16 cellular contexts compared by ENCODE assay signal in genomic region chr20:37943033-37943432, GRCh38. TPM values are rescaled to one million over a fixed set of nuclear protein-coding genes. Genes with fewer than 3 reads are reported as not detected.
DNase-seq lines count a peak whose midpoint lies in the region; ATAC-seq and TF ChIP-seq lines count a peak whose summit lies in the region.
"Had no signal": no experiment of that assay in that cellular context is flagged by ENCODE, and none has a peak within 500 bp of the region (broad histone marks: within the 10 kb centered on the region; RNA-seq: fewer than 3 reads in every experiment).

No MANE protein-coding gene starts in this region.

- no peaks in the 10 kb centered on the region for H3F3A ChIP-seq in GM23338 (replicated peaks; ENCODE audit: low read depth)

- ATAC-seq in left ventricle myocardium superior (no peak), omental fat pad (ENCODE audit: low FRiP score) (no peak), GM23338 (no peak)

- no peaks in the 10 kb centered on the region for H3K9me2 ChIP-seq in GM23338 (ENCODE audit: insufficient read depth)

- H3K36me3 ChIP-seq in GM23338 (ENCODE audit: insufficient read depth) = no peaks in the 10 kb centered on the region
- H3K36me3 ChIP-seq: MG63 had no signal

- peaks cover 5% of the 10 kb centered on the region; the same call in 1 of the 2 replicates for H3K4me1 ChIP-seq in GM23338 (ENCODE audit: insufficient read depth)

- no peak for TF ChIP-seq CTCF in omental fat pad (IDR thresholded peaks at IDR 0.05)
- TF ChIP-seq CTCF in GM23338 (conservative IDR thresholded peaks at IDR 0.05; ENCODE audit: low read depth in 2 of 2) = no peak

- H3K27ac ChIP-seq in GM23338 (ENCODE audit: low read depth) = no peak overlapping the region
- H3K27ac ChIP-seq: A549, KMS-11 had no signal

- no peaks in the 10 kb centered on the region for H3K36me3 Mint-ChIP-seq in GM23338 (ENCODE audit: low read depth)

- H3K4me2 ChIP-seq in GM23338 = no peak overlapping the region
- H3K4me2 ChIP-seq: A549, KMS-11 had no signal

- H3K9me3 Mint-ChIP-seq in GM23338 = peaks cover 10% of the 10 kb centered on the region

- H4K20me1 ChIP-seq in GM23338 (replicated peaks; ENCODE audit: insufficient read depth) = no peaks in the 10 kb centered on the region

- peak; percentile 53 for DNase-seq in cardiac septum (ENCODE audit: low spot score)
- DNase-seq in left ventricle myocardium superior = no peak
- peak; percentile 8 for DNase-seq in activated CD8-positive, alpha-beta memory T cell treated with anti-CD3 and anti-CD28 coated beads, Interleukin-2, amount 50 U/mL, for 48 hours
- peak; percentile 16 for DNase-seq in mesenteric fat pad (ENCODE audit: low spot score)
- DNase-seq in omental fat pad (ENCODE audit: low spot score) = no peak
- DNase-seq in nucleus accumbens (lab: John Stamatoyannopoulos, UW) = no peak
- DNase-seq in GM23338 (ENCODE audit: low spot score) = no peak
- DNase-seq in SKM-1 treated with dmso at 0.1 percent for 144 hours (lab: John Stamatoyannopoulos, UW; ENCODE audit: unreplicated experiment) = no peak
- DNase-seq: C1 segment of cervical spinal cord, GF-D8, MG63, NCI-H1092, NCI-H510A treated with DMSO at 0.1 percent for 48 hours, SHP77 treated with DMSO at 0.1 percent for 48 hours had no signal

- intact Hi-C loops in cardiac septum (cut with DNase I) = no loop called here
- intact Hi-C loops in left ventricle myocardium superior (cut with micrococcal nuclease) = no loop called here

- no peak overlapping the region for H3K4me3 Mint-ChIP-seq in GM23338

- no peak overlapping the region for H3K4me3 ChIP-seq in GM23338
- H3K4me3 ChIP-seq: A549, MG63 had no signal

- no peaks in the 10 kb centered on the region for H3K79me2 ChIP-seq in GM23338 (replicated peaks; ENCODE audit: insufficient read depth)

- H2AFZ ChIP-seq in GM23338 = no peak overlapping the region

- peaks cover 3% of the 10 kb centered on the region for H3K4me1 Mint-ChIP-seq in GM23338

- H3K27me3 ChIP-seq in GM23338 (ENCODE audit: insufficient read depth) = no peaks in the 10 kb centered on the region
- H3K27me3 ChIP-seq: MG63 had no signal

- H3K27me3 Mint-ChIP-seq in GM23338 (ENCODE audit: insufficient read depth, low read depth, poor library complexity) = peaks cover 6% of the 10 kb centered on the region

- H3K27ac Mint-ChIP-seq in GM23338 = no peak overlapping the region

TF ChIP-seq in GM23338, 12 proteins besides CTCF, POLR2A, EP300 and RAD21:
- TF ChIP-seq ETS1 (IDR thresholded peaks at IDR 0.05) = no peak
- no peak for TF ChIP-seq CREB1 (CRISPR knock-in tag; IDR thresholded peaks at IDR 0.05; ENCODE audit: low read depth)
- no peak for TF ChIP-seq REST (IDR thresholded peaks at IDR 0.05; ENCODE audit: unreplicated experiment)
- TF ChIP-seq JUNB (IDR thresholded peaks at IDR 0.05; ENCODE audit: unreplicated experiment) = no peak
- no peak for TF ChIP-seq ZNF114 (CRISPR knock-in tag; IDR thresholded peaks at IDR 0.05)
- TF ChIP-seq ZNF331 (CRISPR knock-in tag; IDR thresholded peaks at IDR 0.05; ENCODE audit: low read depth) = no peak

RNA-seq across cellular contexts. Expression of gene VSTM2L, which starts 40.1 kb away (rescaled TPM):
- total RNA-seq in cardiac septum (11.1 TPM), left ventricle myocardium superior (10.3 TPM), mesenteric fat pad (0.93 TPM), omental fat pad (under 1 TPM; 0.37 to 0.94 (median 0.62) TPM)
- total RNA-seq in GM23338 (2014; rRNA removed; shearing (Covaris generic)) = 0.43 and 1.9 TPM in 2 replicates
- 0.54 and 0.60 TPM in 2 replicates for polyA plus RNA-seq in GM23338 (2016; fragmentation: Nextera tagmentation; extraction: Ambion mirVana)

Comparison
In these comparisons a context has a peak if more than half of its experiments do, and no peak if none do; other contexts are left out.
1. DNase-seq: peak in cardiac septum (single experiment), activated CD8-positive, alpha-beta memory T cell treated with anti-CD3 and anti-CD28 coated beads, Interleukin-2, amount 50 U/mL, for 48 hours (single experiment) and mesenteric fat pad (single experiment); none in left ventricle myocardium superior (single experiment), omental fat pad (single experiment), nucleus accumbens (0 of 56), GM23338 (single experiment) and SKM-1 treated with dmso at 0.1 percent for 144 hours (single experiment).